8 cellular contexts compared by ENCODE assay signal in the genomic region with DNA sequence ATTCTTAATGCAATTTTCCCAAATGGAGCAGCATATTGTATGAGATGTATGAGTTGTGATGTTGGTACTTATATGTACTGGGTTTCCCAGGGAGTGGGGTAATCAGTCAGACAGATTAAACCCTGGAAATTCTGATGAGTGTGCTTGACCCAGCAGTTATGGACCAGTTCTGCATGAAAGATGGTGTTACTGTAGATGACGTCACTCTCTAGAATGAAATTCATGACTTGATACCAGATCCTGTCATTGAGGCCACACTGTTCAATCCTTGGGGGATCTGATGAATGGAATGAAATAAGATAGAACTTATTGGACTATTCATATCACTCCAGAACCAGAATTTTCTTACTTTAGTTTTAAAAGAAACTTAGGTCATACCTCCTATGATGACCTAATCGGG.
"Had no signal": no experiment of that assay in that cellular context is flagged by ENCODE, and none has a peak within 500 bp of the region (broad histone marks: within the 10 kb centered on the region; RNA-seq: fewer than 3 reads in every experiment).

No MANE protein-coding gene starts in this region.

- DNase-seq: GDM1, GF-D8 had no signal

- ATAC-seq: GM12878 had no signal

- FAIRE-seq: G401.6, GM12878, GM12891, GM12892, GM18507, GM19239 had no signal

- H3K4me3 ChIP-seq: GM12878 had no signal
